1 cellular context compared by ENCODE assay signal in genomic region chr1:205716371-205717132, GRCh38.
A peak's percentile ranks its signal among the peaks of the same experiment; 100 is the strongest.
TF ChIP-seq lines count a peak whose summit lies in the region.

No MANE protein-coding gene starts in this region.

TF ChIP-seq in GM12878, 131 proteins besides CTCF, POLR2A, EP300 and RAD21 (continued from another document):
- TF ChIP-seq SUPT20H (IDR thresholded peaks at IDR 0.05; ENCODE audit: borderline replicate concordance, control insufficient read depth, low read depth, low read length), result no peak
- no peak for TF ChIP-seq ETV6 (conservative IDR thresholded peaks at IDR 0.05 in 1 of 2, IDR thresholded peaks at IDR 0.05 in 1 of 2; ENCODE audit: borderline replicate concordance in 1 of 2, low read depth in 1 of 2)
- no peak for TF ChIP-seq WRNIP1 (IDR thresholded peaks at IDR 0.05; ENCODE audit: borderline replicate concordance, low read depth, low read length)
- TF ChIP-seq, protein P1, sequence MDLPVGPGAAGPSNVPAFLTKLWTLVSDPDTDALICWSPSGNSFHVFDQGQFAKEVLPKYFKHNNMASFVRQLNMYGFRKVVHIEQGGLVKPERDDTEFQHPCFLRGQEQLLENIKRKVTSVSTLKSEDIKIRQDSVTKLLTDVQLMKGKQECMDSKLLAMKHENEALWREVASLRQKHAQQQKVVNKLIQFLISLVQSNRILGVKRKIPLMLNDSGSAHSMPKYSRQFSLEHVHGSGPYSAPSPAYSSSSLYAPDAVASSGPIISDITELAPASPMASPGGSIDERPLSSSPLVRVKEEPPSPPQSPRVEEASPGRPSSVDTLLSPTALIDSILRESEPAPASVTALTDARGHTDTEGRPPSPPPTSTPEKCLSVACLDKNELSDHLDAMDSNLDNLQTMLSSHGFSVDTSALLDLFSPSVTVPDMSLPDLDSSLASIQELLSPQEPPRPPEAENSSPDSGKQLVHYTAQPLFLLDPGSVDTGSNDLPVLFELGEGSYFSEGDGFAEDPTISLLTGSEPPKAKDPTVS (IDR thresholded peaks at IDR 0.05; ENCODE audit: low read depth, low read length), result no peak
- TF ChIP-seq MEF2B (IDR thresholded peaks at IDR 0.05; ENCODE audit: partially characterized antibody, poor library complexity, severe bottlenecking), result peak; percentile 82
- no peak for TF ChIP-seq FOXM1 (IDR thresholded peaks at IDR 0.05; ENCODE audit: low read depth, low read length)
- no peak for TF ChIP-seq HDAC6 (IDR thresholded peaks at IDR 0.05; ENCODE audit: unreplicated experiment)
- TF ChIP-seq, protein P2, sequence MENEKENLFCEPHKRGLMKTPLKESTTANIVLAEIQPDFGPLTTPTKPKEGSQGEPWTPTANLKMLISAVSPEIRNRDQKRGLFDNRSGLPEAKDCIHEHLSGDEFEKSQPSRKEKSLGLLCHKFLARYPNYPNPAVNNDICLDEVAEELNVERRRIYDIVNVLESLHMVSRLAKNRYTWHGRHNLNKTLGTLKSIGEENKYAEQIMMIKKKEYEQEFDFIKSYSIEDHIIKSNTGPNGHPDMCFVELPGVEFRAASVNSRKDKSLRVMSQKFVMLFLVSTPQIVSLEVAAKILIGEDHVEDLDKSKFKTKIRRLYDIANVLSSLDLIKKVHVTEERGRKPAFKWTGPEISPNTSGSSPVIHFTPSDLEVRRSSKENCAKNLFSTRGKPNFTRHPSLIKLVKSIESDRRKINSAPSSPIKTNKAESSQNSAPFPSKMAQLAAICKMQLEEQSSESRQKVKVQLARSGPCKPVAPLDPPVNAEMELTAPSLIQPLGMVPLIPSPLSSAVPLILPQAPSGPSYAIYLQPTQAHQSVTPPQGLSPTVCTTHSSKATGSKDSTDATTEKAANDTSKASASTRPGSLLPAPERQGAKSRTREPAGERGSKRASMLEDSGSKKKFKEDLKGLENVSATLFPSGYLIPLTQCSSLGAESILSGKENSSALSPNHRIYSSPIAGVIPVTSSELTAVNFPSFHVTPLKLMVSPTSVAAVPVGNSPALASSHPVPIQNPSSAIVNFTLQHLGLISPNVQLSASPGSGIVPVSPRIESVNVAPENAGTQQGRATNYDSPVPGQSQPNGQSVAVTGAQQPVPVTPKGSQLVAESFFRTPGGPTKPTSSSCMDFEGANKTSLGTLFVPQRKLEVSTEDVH (IDR thresholded peaks at IDR 0.05; ENCODE audit: low read depth, partially characterized antibody), result no peak
- TF ChIP-seq POU2F2 (IDR thresholded peaks at IDR 0.05; ENCODE audit: borderline replicate concordance, low read depth, low read length), result no peak
- TF ChIP-seq TAF1 (IDR thresholded peaks at IDR 0.05; ENCODE audit: borderline replicate concordance, low read depth, low read length), result no peak
- TF ChIP-seq NBN (IDR thresholded peaks at IDR 0.05), result peak; percentile 82
- TF ChIP-seq CBX3 (IDR thresholded peaks at IDR 0.05; ENCODE audit: borderline replicate concordance, low read depth), result no peak
- no peak for TF ChIP-seq MYB (IDR thresholded peaks at IDR 0.05; ENCODE audit: borderline replicate concordance, low read depth, low read length)
- TF ChIP-seq NR2F1 (conservative IDR thresholded peaks at IDR 0.05), result 0 out of 2 replicates have a peak, but pooled peaks have one; percentile 14
- TF ChIP-seq, protein P3, sequence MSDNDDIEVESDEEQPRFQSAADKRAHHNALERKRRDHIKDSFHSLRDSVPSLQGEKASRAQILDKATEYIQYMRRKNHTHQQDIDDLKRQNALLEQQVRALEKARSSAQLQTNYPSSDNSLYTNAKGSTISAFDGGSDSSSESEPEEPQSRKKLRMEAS (IDR thresholded peaks at IDR 0.05; ENCODE audit: low read depth, low read length), result no peak
- no peak for TF ChIP-seq ESRRA (IDR thresholded peaks at IDR 0.05; ENCODE audit: low read length)
- no peak for TF ChIP-seq NFXL1 (IDR thresholded peaks at IDR 0.05; ENCODE audit: borderline replicate concordance)
